In the genomic region with DNA sequence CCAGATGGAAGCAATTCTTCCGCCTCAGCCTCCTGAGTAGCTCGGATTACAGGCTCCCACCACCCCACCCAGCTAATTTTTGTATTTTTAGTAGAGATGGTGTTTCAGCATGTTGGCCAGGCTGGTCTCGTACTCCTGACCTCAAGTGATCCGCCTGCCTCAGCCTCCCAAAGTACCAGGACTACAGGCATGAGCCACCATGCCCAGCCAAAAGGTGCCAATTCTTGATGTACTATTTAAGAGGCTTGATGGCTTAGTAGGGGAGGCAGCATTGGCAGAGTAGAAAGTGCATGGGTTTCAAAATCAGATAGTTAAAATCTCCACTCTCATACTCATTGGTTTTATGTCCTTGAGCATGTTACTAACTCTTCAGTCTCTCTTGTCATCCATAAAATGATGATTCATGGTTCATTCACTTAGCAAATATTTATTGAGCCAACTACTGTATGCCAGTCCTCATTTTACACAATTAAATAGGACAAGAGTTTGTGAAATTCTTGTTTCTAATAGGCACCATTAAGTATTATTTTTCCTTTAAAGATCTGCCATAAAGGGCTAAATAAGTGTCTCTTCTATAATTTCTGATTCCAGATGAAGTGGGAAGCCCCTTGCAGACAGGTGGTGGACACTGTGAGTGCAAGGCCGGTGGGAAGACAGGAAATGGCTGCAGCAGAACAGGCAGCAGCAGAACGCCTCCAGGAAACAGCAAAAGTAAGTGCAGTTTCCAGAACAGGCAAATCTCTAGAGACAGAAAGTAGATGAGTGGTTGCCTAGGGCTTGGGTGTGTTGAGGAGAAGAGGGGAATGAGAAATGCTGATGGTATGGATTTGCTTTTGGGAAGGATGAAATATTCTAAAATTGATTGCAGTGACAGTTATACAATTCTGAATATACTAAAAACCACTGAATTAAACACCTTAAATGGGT, we compare ENCODE assay signal across 17 cellular contexts. TPM values are rescaled to one million over a fixed set of nuclear protein-coding genes. Genes with fewer than 3 reads are reported as not detected.
A peak's percentile ranks its signal among the peaks of the same experiment; 100 is the strongest.
DNase-seq lines count a peak whose midpoint lies in the region; ATAC-seq and TF ChIP-seq lines count a peak whose summit lies in the region.
"Had no signal": no experiment of that assay in that cellular context is flagged by ENCODE, and none has a peak within 500 bp of the region (broad histone marks: within the 10 kb centered on the region; RNA-seq: fewer than 3 reads in every experiment).

No MANE protein-coding gene starts in this region.

- H3K27ac Mint-ChIP-seq in MCF 10A (ENCODE audit: low read depth, unreplicated experiment) (peak overlapping the region; percentile 27), T-helper 17 cell (peak overlapping the region; percentile 85)
- H3K27ac Mint-ChIP-seq: neural progenitor cell had no signal

- H3K9me3 ChIP-seq in breast epithelium (no peaks in the 10 kb centered on the region), T-helper 17 cell (ENCODE audit: control insufficient read depth, low read length, poor library complexity, severe bottlenecking) (no peaks in the 10 kb centered on the region)
- H3K9me3 ChIP-seq: left ventricle myocardium inferior, transverse colon had no signal

- no peaks in the 10 kb centered on the region for H3K4me1 ChIP-seq in breast epithelium
- H3K4me1 ChIP-seq: left ventricle myocardium inferior, neural progenitor cell, transverse colon had no signal

- BruUV-seq in MCF 10A (replicated peaks; lab: Mats Ljungman, UMichigan): no TSS peak

- intact Hi-C loops in MCF 10A (cut with micrococcal nuclease) (no loop called here), breast epithelium (cut with DNase I; ENCODE audit: low total_unique reads) (no loop called here)

- H3K27me3 Mint-ChIP-seq in MCF 10A (ENCODE audit: insufficient read depth, unreplicated experiment): no peaks in the 10 kb centered on the region
- H3K27me3 Mint-ChIP-seq in T-helper 17 cell: no peaks in the 10 kb centered on the region

- H3K36me3 ChIP-seq in breast epithelium: no peaks in the 10 kb centered on the region
- H3K36me3 ChIP-seq: neural progenitor cell had no signal

- peak; percentile 35 for DNase-seq in MCF 10A (ENCODE audit: unreplicated experiment)
- DNase-seq in breast epithelium (ENCODE audit: low spot score in 2 of 2): no peak
- DNase-seq in T-helper 17 cell: no peak
- peak; percentile 41 for DNase-seq in fibroblast of peridontal ligament (ENCODE audit: extremely low read depth)
- no peak for DNase-seq in KG1 (lab: John Stamatoyannopoulos, UW)
- DNase-seq in effector CD4-positive, alpha-beta T cell: no peak
- DNase-seq: ACHN; activated CD8-positive, alpha-beta memory T cell treated with anti-CD3 and anti-CD28 coated beads, Interleukin-2, amount 50 U/mL, for 48 hours; left ventricle myocardium inferior; NCI-H1417; NCI-H69; transverse colon had no signal

- no peaks in the 10 kb centered on the region for H3K9me3 Mint-ChIP-seq in MCF 10A (ENCODE audit: unreplicated experiment)
- H3K9me3 Mint-ChIP-seq: neural progenitor cell had no signal

- H3K27ac ChIP-seq in breast epithelium (peak overlapping the region in 1 of 2 donors; percentile 15), temporal lobe (ENCODE audit: low read depth, low read length) (peak overlapping the region; percentile 65)
- H3K27ac ChIP-seq: left ventricle myocardium inferior, neural progenitor cell, skin epidermis, transverse colon had no signal

- POLR2A ChIA-PET in MCF 10A (lab: Yijun Ruan, JAX): interaction anchor here (7.1 kb wide), 1 partner anchor 8 kb away, joined by 47 read pairs; the partner anchor contains the start of gene RPL27

- no peak for TF ChIP-seq POLR2A in breast epithelium (IDR thresholded peaks at IDR 0.05)

- H3K27me3 ChIP-seq in breast epithelium: no peaks in the 10 kb centered on the region
- H3K27me3 ChIP-seq: neural progenitor cell, transverse colon had no signal

- H3K36me3 Mint-ChIP-seq in MCF 10A (ENCODE audit: insufficient read depth, unreplicated experiment): peaks cover 94% of the 10 kb centered on the region
- peaks cover 5% of the 10 kb centered on the region for H3K36me3 Mint-ChIP-seq in T-helper 17 cell (ENCODE audit: low read depth)

- no peak overlapping the region for H3K4me3 Mint-ChIP-seq in MCF 10A (ENCODE audit: unreplicated experiment)
- H3K4me3 Mint-ChIP-seq in T-helper 17 cell: no peak overlapping the region
- H3K4me3 Mint-ChIP-seq: neural progenitor cell had no signal

- no peak overlapping the region for H3K4me3 ChIP-seq in breast epithelium
- H3K4me3 ChIP-seq: left ventricle myocardium inferior, neural progenitor cell, skin epidermis, transverse colon had no signal

- CTCF ChIA-PET in MCF 10A (lab: Yijun Ruan, JAX): interaction anchor here (0.6 kb wide), 2 partner anchors 12 to 85 kb away, joined by 6 read pairs; no protein-coding TSS in a partner anchor

- ATAC-seq in T-helper 17 cell (no peak), HG03442 (IDR thresholded peaks at IDR 0.05; ENCODE audit: unreplicated experiment) (no peak)
- ATAC-seq: HCT116 had no signal

- H3K4me1 Mint-ChIP-seq in MCF 10A (ENCODE audit: insufficient read depth, unreplicated experiment) (peaks cover 10% of the 10 kb centered on the region), T-helper 17 cell (peaks cover 3% of the 10 kb centered on the region)
- H3K4me1 Mint-ChIP-seq: neural progenitor cell had no signal

- TF ChIP-seq CTCF in MCF 10A (IDR thresholded peaks at IDR 0.05; ENCODE audit: unreplicated experiment) (no peak), breast epithelium (IDR thresholded peaks at IDR 0.05) (no peak)

RNA-seq across cellular contexts. Expression of gene RPL27, which starts 8.2 kb away (rescaled TPM):
- total RNA-seq in MCF 10A (2022) (970 and 1,226 TPM in 2 replicates), breast epithelium (1,000 to 10,000 TPM; 1,150 to 3,519 (median 1,958) TPM), T-helper 17 cell (1,000 to 10,000 TPM; 1,342 to 1,395 TPM), temporal lobe (1,145 TPM)

RNA-seq across cellular contexts. Expression of gene RUNDC1, which starts 9.6 kb away (rescaled TPM):
- 13.4 and 14.2 TPM in 2 replicates for total RNA-seq in MCF 10A (2022)
- 10 to 100 TPM in 2 of 3 donors, 1 to 10 TPM in 1; 8.6 to 25.8 (median 22.3) TPM for total RNA-seq in breast epithelium
- 10 to 100 TPM; 15.6 to 16.6 TPM for total RNA-seq in T-helper 17 cell
- total RNA-seq in temporal lobe: 9.3 TPM

RNA-seq across cellular contexts. Expression of gene PTGES3L, which starts 10.1 kb away (rescaled TPM):
- total RNA-seq in MCF 10A (2022) (0.83 and 0.96 TPM in 2 replicates), breast epithelium (under 1 TPM in 2 of 3 donors, not detected in 1; 0.44 to 0.66 TPM), T-helper 17 cell (1 to 10 TPM in 1 of 2 donors, not detected in 1; 2.3 TPM), temporal lobe (1.5 TPM)

RNA-seq across cellular contexts. Expression of gene IFI35, which starts 16.6 kb away (rescaled TPM):
- 6.3 and 7.3 TPM in 2 replicates for total RNA-seq in MCF 10A (2022)
- 10 to 100 TPM; 16.2 to 42.3 (median 31.0) TPM for total RNA-seq in breast epithelium
- 10 to 100 TPM; 23.1 to 23.8 TPM for total RNA-seq in T-helper 17 cell
- 1.2 TPM for total RNA-seq in temporal lobe

RNA-seq across cellular contexts. Expression of gene AARSD1, which starts 25.7 kb away (rescaled TPM):
- total RNA-seq in MCF 10A (2022): 48.9 and 79.9 TPM in 2 replicates
- total RNA-seq in breast epithelium: 10 to 100 TPM; 25.3 to 34.7 (median 26.5) TPM
- 10 to 100 TPM; 47.6 to 59.9 TPM for total RNA-seq in T-helper 17 cell
- total RNA-seq in temporal lobe: 24.8 TPM

Comparison
In these comparisons a context has a peak if more than half of its experiments do, and no peak if none do; other contexts are left out.
1. DNase-seq: peak in MCF 10A (single experiment) and fibroblast of peridontal ligament (single experiment); none in breast epithelium (0 of 2), T-helper 17 cell (0 of 3), KG1 (single experiment) and effector CD4-positive, alpha-beta T cell (single experiment).